In genomic region chr5:136998864-136999263, GRCh38 we compare ENCODE assay signal across 26 cellular contexts.
"Had no signal": no experiment of that assay in that cellular context is flagged by ENCODE, and none has a peak within 500 bp of the region (broad histone marks: within the 10 kb centered on the region; RNA-seq: fewer than 3 reads in every experiment).

No MANE protein-coding gene starts in this region.

- H3K27ac ChIP-seq: breast epithelium, esophagus muscularis mucosa, sigmoid colon, spleen, testis, uterus, VCaP had no signal

- H3K9me3 ChIP-seq: breast epithelium, esophagus muscularis mucosa, sigmoid colon, spleen, testis, uterus had no signal

- FAIRE-seq: colon, frontal cortex, islet of Langerhans had no signal

- DNase-seq: activated CD4-positive, alpha-beta memory T cell treated with anti-CD3 and anti-CD28 coated beads, Interleukin-2, amount 10 ng/mL, durations not matched to agents 7 days and 5 days; activated CD4-positive, alpha-beta T cell treated with anti-CD3 and anti-CD28 coated beads, Interleukin-2, amount 10 ng/mL, durations not matched to agents 24 days and 14 days; activated effector memory CD4-positive, alpha-beta T cell treated with Interleukin-2 at 50 U/mL for 16 hours; activated naive CD4-positive, alpha-beta T cell treated with anti-CD3 and anti-CD28 coated beads for 36 hours; activated naive CD8-positive, alpha-beta T cell treated with anti-CD3 and anti-CD28 coated beads, Interleukin-2, amount 10 ng/mL, durations not matched to agents 7 days and 5 days; activated T-cell treated with anti-CD3 and anti-CD28 coated beads, Interleukin-2, amount 50 U/mL, for 72 hours; amniotic stem cell; dorsolateral prefrontal cortex; head of caudate nucleus; naive B cell; occipital lobe; retina; sigmoid colon; spleen; stimulated activated CD4-positive, alpha-beta T cell treated with anti-CD3 and anti-CD28 coated beads, Interleukin-4, amount 100 ng/mL, for 1 hour; stimulated activated naive CD4-positive, alpha-beta T cell; testis; trophoblast cell; uterus had no signal

- ATAC-seq: activated CD4-positive, CD25-positive, alpha-beta regulatory T cell treated with anti-CD3 and anti-CD28 coated beads, Interleukin-2, amount 50 U/mL, for 24 hours; activated T-cell treated with anti-CD3 and anti-CD28 coated beads, Interleukin-2, amount 50 U/mL, for 72 hours had no signal

- H3K4me1 ChIP-seq: breast epithelium, esophagus muscularis mucosa, sigmoid colon, spleen, testis, uterus had no signal

- H3K4me3 ChIP-seq: breast epithelium, dorsolateral prefrontal cortex, esophagus muscularis mucosa, sigmoid colon, spleen, testis, uterus had no signal

- H3K27me3 ChIP-seq: breast epithelium, dorsolateral prefrontal cortex, esophagus muscularis mucosa, sigmoid colon, spleen, testis, uterus had no signal

- H3K36me3 ChIP-seq: breast epithelium, esophagus muscularis mucosa, sigmoid colon, spleen, uterus had no signal
